ENCODE assay signal across 1 cellular context in the genomic region with DNA sequence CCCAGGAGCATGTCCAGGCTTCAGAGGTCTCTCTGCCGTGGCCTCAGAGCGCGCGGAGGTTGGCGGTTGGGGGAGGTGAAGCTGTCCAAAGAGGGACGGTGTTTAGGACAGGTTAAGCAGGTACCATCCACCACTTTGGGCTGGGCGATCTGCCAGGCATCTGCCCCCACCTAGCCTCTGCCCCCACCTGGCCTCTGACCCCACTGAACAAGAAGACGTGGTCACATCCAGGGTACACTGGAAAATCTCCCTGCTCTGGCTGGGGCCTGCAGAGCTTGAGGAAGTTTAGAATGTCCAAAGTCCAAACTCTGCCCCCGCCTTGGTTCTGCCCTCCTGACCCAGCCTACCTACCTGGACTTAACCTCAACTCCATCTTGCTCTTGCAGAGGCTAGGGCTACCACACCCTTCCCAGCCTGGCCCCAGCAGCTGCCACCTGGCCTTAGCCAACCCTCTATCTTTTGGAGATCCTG.
TF ChIP-seq lines count a peak whose summit lies in the region.

No MANE protein-coding gene starts in this region.

TF ChIP-seq in H1, 55 proteins besides CTCF, POLR2A, EP300 and RAD21:
- TF ChIP-seq SP1 (IDR thresholded peaks at IDR 0.05; ENCODE audit: low read depth, low read length) (no peak), GABPA (IDR thresholded peaks at IDR 0.05; ENCODE audit: borderline replicate concordance, insufficient read depth, low read length) (no peak), CREB1 (IDR thresholded peaks at IDR 0.05) (no peak), YY1 (IDR thresholded peaks at IDR 0.05; ENCODE audit: low read depth, low read length) (no peak)
